23 cellular contexts compared by ENCODE assay signal in genomic region chr2:196544906-196545433, GRCh38.
"Had no signal": no experiment of that assay in that cellular context is flagged by ENCODE, and none has a peak within 500 bp of the region (broad histone marks: within the 10 kb centered on the region; RNA-seq: fewer than 3 reads in every experiment).

No MANE protein-coding gene starts in this region.

- DNase-seq: activated CD4-positive, alpha-beta T cell treated with anti-CD3 and anti-CD28 coated beads for 1 hour; activated CD4-positive, alpha-beta T cell treated with anti-CD3 and anti-CD28 coated beads, Interleukin-2, amount 50 U/mL, for 1 hour; activated T-cell treated with anti-CD3 and anti-CD28 coated beads, Interleukin-2, amount 50 U/mL, for 24 hours; brain microvascular endothelial cell; dorsolateral prefrontal cortex; kidney glomerular epithelial cell; left ventricle myocardium inferior; naive thymus-derived CD8-positive, alpha-beta T cell; stimulated activated CD4-positive, alpha-beta T cell treated with anti-CD3 and anti-CD28 coated beads, Interleukin-12 subunit alpha, Interleukin-12 subunit beta, amount 100 ng/mL, for 4 hours; stimulated activated CD4-positive, alpha-beta T cell treated with anti-CD3 and anti-CD28 coated beads, Interleukin-4, amount 100 ng/mL, for 4 hours; stimulated activated naive CD8-positive, alpha-beta T cell treated with anti-CD3 and anti-CD28 coated beads, Interleukin-15, Interleukin-2, amounts not matched to agents 100 U/mL and 50 U/mL, for 24 hours; substantia nigra; T-cell; thyroid gland had no signal

- H3K27me3 Mint-ChIP-seq: progenitor cell of endocrine pancreas had no signal

- H3K4me1 Mint-ChIP-seq: activated T-helper 17 cell treated with anti-CD3 and anti-CD28 coated beads, Interleukin-2, amount 50 U/mL, for 72 hours; central memory CD8-positive, alpha-beta T cell; mesothelial cell of epicardium; naive thymus-derived CD8-positive, alpha-beta T cell; neural progenitor cell; T-cell had no signal

- H3K9me3 Mint-ChIP-seq: activated naive CD4-positive, alpha-beta T cell treated with anti-CD3 and anti-CD28 coated beads, Interleukin-2, amount 50 U/mL, for 72 hours; activated T-cell treated with anti-CD3 and anti-CD28 coated beads, Interleukin-2, amount 50 U/mL, for 24 hours; activated T-helper 17 cell treated with anti-CD3 and anti-CD28 coated beads, Interleukin-2, amount 50 U/mL, for 72 hours; central memory CD8-positive, alpha-beta T cell; mesothelial cell of epicardium; T-cell; T-helper 2 cell treated with Interferon-gamma antibody and Interleukin-4, amounts not matched to agents 5 μg/mL and 100 μg/mL, for 36 hours had no signal

- H3K36me3 Mint-ChIP-seq: activated naive CD4-positive, alpha-beta T cell treated with anti-CD3 and anti-CD28 coated beads, Interleukin-2, amount 50 U/mL, for 72 hours; mesothelial cell of epicardium; neural progenitor cell; T-cell had no signal

- H3K4me3 Mint-ChIP-seq: activated T-cell treated with anti-CD3 and anti-CD28 coated beads, Interleukin-2, amount 50 U/mL, for 24 hours; activated T-helper 17 cell treated with anti-CD3 and anti-CD28 coated beads, Interleukin-2, amount 50 U/mL, for 72 hours; central memory CD8-positive, alpha-beta T cell; mesothelial cell of epicardium; naive thymus-derived CD8-positive, alpha-beta T cell; neural progenitor cell; T-cell; T-helper 2 cell treated with Interferon-gamma antibody and Interleukin-4, amounts not matched to agents 5 μg/mL and 100 μg/mL, for 36 hours had no signal

- H3K4me3 ChIP-seq: ascending aorta, dorsolateral prefrontal cortex, hepatocyte, left ventricle myocardium inferior, neural progenitor cell, thyroid gland had no signal

- H3K27ac Mint-ChIP-seq: activated naive CD4-positive, alpha-beta T cell treated with anti-CD3 and anti-CD28 coated beads, Interleukin-2, amount 50 U/mL, for 72 hours; activated T-cell treated with anti-CD3 and anti-CD28 coated beads, Interleukin-2, amount 50 U/mL, for 24 hours; activated T-helper 17 cell treated with anti-CD3 and anti-CD28 coated beads, Interleukin-2, amount 50 U/mL, for 72 hours; mesothelial cell of epicardium; naive thymus-derived CD8-positive, alpha-beta T cell; neural progenitor cell; progenitor cell of endocrine pancreas; T-cell; T-helper 2 cell treated with Interferon-gamma antibody and Interleukin-4, amounts not matched to agents 5 μg/mL and 100 μg/mL, for 36 hours had no signal
